Comparison of ENCODE assay signal across 19 cellular contexts in genomic region chr9:109805054-109805453, GRCh38. TPM values are rescaled to one million over a fixed set of nuclear protein-coding genes. Genes with fewer than 3 reads are reported as not detected.
"Had no signal": no experiment of that assay in that cellular context is flagged by ENCODE, and none has a peak within 500 bp of the region (broad histone marks: within the 10 kb centered on the region; RNA-seq: fewer than 3 reads in every experiment).

No MANE protein-coding gene starts in this region.

- H3K27me3 ChIP-seq: adrenal gland, esophagus muscularis mucosa, tibial artery had no signal

- H3K4me3 ChIP-seq: adrenal gland, esophagus muscularis mucosa, lung, tibial artery had no signal

- DNase-seq: activated CD4-positive, alpha-beta T cell treated with anti-CD3 and anti-CD28 coated beads for 36 hours; activated CD4-positive, alpha-beta T cell treated with anti-CD3 and anti-CD28 coated beads, Interleukin-2, amount 50 U/mL, for 48 hours; activated gamma-delta T cell treated with Interleukin-2 at 50 U/mL for 16 hours; dermis blood vessel endothelial cell; effector memory CD4-positive, alpha-beta T cell; stimulated activated CD4-positive, alpha-beta T cell treated with anti-CD3 and anti-CD28 coated beads, Interleukin-12 subunit alpha, Interleukin-12 subunit beta, amount 100 ng/mL, for 4 hours; stimulated activated CD4-positive, alpha-beta T cell treated with anti-CD3 and anti-CD28 coated beads, Interleukin-1b, Interleukin-23, amount 100 ng/mL, for 48 hours; stimulated activated CD8-positive, alpha-beta memory T cell treated with anti-CD3 and anti-CD28 coated beads, Interleukin-4, amount 100 ng/mL, for 48 hours; stimulated activated naive CD4-positive, alpha-beta T cell; T-helper 17 cell; tibial artery had no signal

- ATAC-seq: activated CD4-positive, alpha-beta T cell treated with anti-CD3 and anti-CD28 coated beads for 36 hours; activated naive CD4-positive, alpha-beta T cell treated with anti-CD3 and anti-CD28 coated beads, Interleukin-2, amount 50 U/mL, for 72 hours; natural killer cell treated with Interleukin-12 subunit alpha and Interleukin-12 subunit beta and Interleukin-15 and Interleukin-18, amount 100 ng/mL, for 72 hours; T-helper 17 cell; WTC11 had no signal

- H3K4me3 Mint-ChIP-seq: activated CD4-positive, alpha-beta T cell treated with anti-CD3 and anti-CD28 coated beads for 36 hours; natural killer cell treated with Interleukin-12 subunit alpha and Interleukin-12 subunit beta and Interleukin-15 and Interleukin-18, amount 100 ng/mL, for 72 hours; T-helper 17 cell; WTC11 had no signal

- H3K27ac Mint-ChIP-seq: activated CD4-positive, alpha-beta T cell treated with anti-CD3 and anti-CD28 coated beads for 36 hours; activated naive CD4-positive, alpha-beta T cell treated with anti-CD3 and anti-CD28 coated beads, Interleukin-2, amount 50 U/mL, for 72 hours; natural killer cell treated with Interleukin-12 subunit alpha and Interleukin-12 subunit beta and Interleukin-15 and Interleukin-18, amount 100 ng/mL, for 72 hours; T-helper 17 cell; WTC11 had no signal

- H3K9me3 ChIP-seq: adrenal gland, esophagus muscularis mucosa, tibial artery had no signal

- H3K4me1 Mint-ChIP-seq: activated CD4-positive, alpha-beta T cell treated with anti-CD3 and anti-CD28 coated beads for 36 hours; WTC11 had no signal

- H3K4me1 ChIP-seq: parathyroid adenoma had no signal

- H3K36me3 ChIP-seq: adrenal gland, esophagus muscularis mucosa, tibial artery had no signal

- H3K27ac ChIP-seq: esophagus muscularis mucosa, parathyroid adenoma had no signal

- H3K36me3 Mint-ChIP-seq: natural killer cell treated with Interleukin-12 subunit alpha and Interleukin-12 subunit beta and Interleukin-15 and Interleukin-18, amount 100 ng/mL, for 72 hours had no signal

RNA-seq across cellular contexts. Expression of gene PALM2AKAP2, which starts 25.1 kb away (rescaled TPM):
- total RNA-seq: dermis blood vessel endothelial cell; endothelial cell of umbilical vein; natural killer cell treated with Interleukin-12 subunit alpha and Interleukin-12 subunit beta and Interleukin-15 and Interleukin-18, amount 100 ng/mL, for 72 hours; T-helper 17 cell had no signal
